ENCODE assay signal across 20 cellular contexts in the genomic region with DNA sequence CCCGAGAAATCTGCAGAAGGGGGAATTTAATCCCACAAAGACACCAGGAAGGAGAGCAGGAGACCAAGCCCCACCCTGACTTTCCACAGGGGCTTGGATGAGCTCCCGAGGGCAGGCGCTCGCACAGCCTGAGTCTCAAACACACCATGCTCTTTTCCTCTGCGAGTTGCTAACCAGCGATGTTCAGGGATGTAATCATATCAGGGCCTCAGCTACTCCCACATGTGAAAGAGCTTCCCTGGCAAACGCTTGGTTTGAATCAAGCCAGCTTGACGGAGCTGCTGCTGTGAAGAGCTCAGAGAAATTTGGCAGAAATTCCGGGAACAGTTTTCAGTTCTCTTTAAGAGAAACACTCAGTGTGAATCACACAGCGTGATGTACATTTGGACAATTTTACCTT.
A peak's percentile ranks its signal among the peaks of the same experiment; 100 is the strongest.
DNase-seq lines count a peak whose midpoint lies in the region; ATAC-seq and TF ChIP-seq lines count a peak whose summit lies in the region.
"Had no signal": no experiment of that assay in that cellular context is flagged by ENCODE, and none has a peak within 500 bp of the region (broad histone marks: within the 10 kb centered on the region; RNA-seq: fewer than 3 reads in every experiment).

No MANE protein-coding gene starts in this region.

- no peaks in the 10 kb centered on the region for H3K79me2 ChIP-seq in GM23248 (ENCODE audit: insufficient read depth)

- no peaks in the 10 kb centered on the region for H3K9me2 ChIP-seq in GM23248 (ENCODE audit: insufficient read depth)

- H3K9me3 ChIP-seq in GM23248 (ENCODE audit: low read depth) = no peaks in the 10 kb centered on the region
- H3K9me3 ChIP-seq: colonic mucosa, pancreas, SJSA1 had no signal

- no peak for ATAC-seq in foreskin keratinocyte

- no peak overlapping the region for H3K9ac ChIP-seq in GM23248

- H3K4me1 ChIP-seq in GM23248 (ENCODE audit: insufficient read depth) (no peaks in the 10 kb centered on the region), foreskin keratinocyte (no peaks in the 10 kb centered on the region)
- H3K4me1 ChIP-seq: colonic mucosa, pancreas, SJSA1 had no signal

- TF ChIP-seq CTCF in dorsolateral prefrontal cortex (IDR thresholded peaks at IDR 0.05 in 54 of 56, conservative IDR thresholded peaks at IDR 0.05 in 2 of 56; ENCODE audit: low read depth in 1 of 56, partially characterized antibody in 56 of 56) (no peak), foreskin keratinocyte (conservative IDR thresholded peaks at IDR 0.05) (no peak)

- DNase-seq in GM23248 = peak; percentile 3
- peak in 9 of 10 donors; percentile 9 to 76 (median 52) for DNase-seq in dorsolateral prefrontal cortex
- DNase-seq in inferior parietal cortex (ENCODE audit: extremely low spot score) = peak; percentile 78
- DNase-seq in putamen (ENCODE audit: low spot score) = peak; percentile 66
- no peak for DNase-seq in cerebellum (ENCODE audit: low spot score)
- DNase-seq in foreskin keratinocyte = no peak
- no peak for DNase-seq in activated naive CD4-positive, alpha-beta T cell treated with anti-CD3 and anti-CD28 coated beads, Interleukin-2, amount 50 U/mL, for 16 hours
- no peak for DNase-seq in effector CD8-positive, alpha-beta T cell (lab: John Stamatoyannopoulos, UW)
- DNase-seq: ACHN, activated gamma-delta T cell treated with Interleukin-2 at 50 U/mL for 16 hours, colonic mucosa, DMS53, foreskin melanocyte, HCEC 1CT, NCI-H1436, pancreas, PC-9 had no signal

- WGBS in GM23248 (ENCODE audit: low coverage in 1 of 2, low lambda C conversion rate in 2 of 2, missing lambda C conversion rate in 2 of 2), 2 experiments = 1 to 2% methylated on average over 10 of the region's 10 CpGs

- intact Hi-C loops in dorsolateral prefrontal cortex (cut with DNase I) = loop anchor here in 1 of 2 donors (5.0 to 10.0 kb wide), 2 partner anchors 111 to 313 kb away; no protein-coding TSS in a partner anchor

- no peak overlapping the region for H3K27ac ChIP-seq in GM23248
- H3K27ac ChIP-seq in dorsolateral prefrontal cortex = peak overlapping the region in 6 of 59 donors; percentile 27 to 55 (median 32)
- no peak overlapping the region for H3K27ac ChIP-seq in foreskin keratinocyte
- H3K27ac ChIP-seq: colonic mucosa, pancreas, PC-9, SJSA1, VCaP had no signal

- in situ Hi-C loops in GM23248 (cut with MboI) = no loop called here

- H3K36me3 ChIP-seq in GM23248 (ENCODE audit: low read depth) = no peaks in the 10 kb centered on the region
- H3K36me3 ChIP-seq: colonic mucosa, pancreas, SJSA1 had no signal

- H3K4me3 ChIP-seq in GM23248 = no peak overlapping the region
- H3K4me3 ChIP-seq in dorsolateral prefrontal cortex = peak overlapping the region in 3 of 59 donors; percentile 9 to 13 (median 10)
- H3K4me3 ChIP-seq: colonic mucosa, pancreas, PC-9, SJSA1, smooth muscle cell had no signal

- H4K20me1 ChIP-seq in GM23248 (ENCODE audit: insufficient read depth) = no peaks in the 10 kb centered on the region

- H3F3A ChIP-seq in GM23248 (ENCODE audit: insufficient read depth) = no peaks in the 10 kb centered on the region

- no peak overlapping the region for H2AFZ ChIP-seq in GM23248
- H2AFZ ChIP-seq: PC-9 had no signal

- H3K27me3 ChIP-seq in GM23248 (replicated peaks; ENCODE audit: insufficient read depth) (no peaks in the 10 kb centered on the region), dorsolateral prefrontal cortex (peaks cover 0 to 7% (median 0%) of the 10 kb centered on the region in 45 donors), foreskin keratinocyte (no peaks in the 10 kb centered on the region)
- H3K27me3 ChIP-seq: colonic mucosa, pancreas, SJSA1 had no signal

- H3K4me2 ChIP-seq in GM23248 (ENCODE audit: unreplicated experiment) = no peak overlapping the region
- H3K4me2 ChIP-seq: PC-9, smooth muscle cell had no signal

Comparison
In these comparisons a context has a peak if more than half of its experiments do, and no peak if none do; other contexts are left out.
1. DNase-seq: peak in GM23248 (single experiment), dorsolateral prefrontal cortex (9 of 10), inferior parietal cortex (single experiment) and putamen (single experiment); none in cerebellum (single experiment), foreskin keratinocyte (0 of 2), activated naive CD4-positive, alpha-beta T cell treated with anti-CD3 and anti-CD28 coated beads, Interleukin-2, amount 50 U/mL, for 16 hours (single experiment) and effector CD8-positive, alpha-beta T cell (single experiment).